Comparison of ENCODE assay signal across 18 cellular contexts in genomic region chr20:44912189-44912588, GRCh38. TPM values are rescaled to one million over a fixed set of nuclear protein-coding genes. Genes with fewer than 3 reads are reported as not detected.
DNase-seq lines count a peak whose midpoint lies in the region; ATAC-seq and TF ChIP-seq lines count a peak whose summit lies in the region.
"Had no signal": no experiment of that assay in that cellular context is flagged by ENCODE, and none has a peak within 500 bp of the region (broad histone marks: within the 10 kb centered on the region; RNA-seq: fewer than 3 reads in every experiment).

No MANE protein-coding gene starts in this region.

- peaks cover 0 to 42% (median 4%) of the 10 kb centered on the region in 3 donors for H3K36me3 Mint-ChIP-seq in CD8-positive, alpha-beta memory T cell
- H3K36me3 Mint-ChIP-seq in immature natural killer cell = peaks cover 0 to 11% (median 7%) of the 10 kb centered on the region in 3 donors
- peaks cover 33% of the 10 kb centered on the region for H3K36me3 Mint-ChIP-seq in activated CD8-positive, alpha-beta memory T cell treated with anti-CD3 and anti-CD28 coated beads, Interleukin-2, amount 10 ng/mL, durations not matched to agents 7 days and 5 days

- no peaks in the 10 kb centered on the region for H3K27me3 ChIP-seq in CD8-positive, alpha-beta memory T cell (ENCODE audit: insufficient read depth, low read length, poor library complexity, severe bottlenecking)
- H3K27me3 ChIP-seq in sigmoid colon = no peaks in the 10 kb centered on the region
- H3K27me3 ChIP-seq: cardiac muscle cell, SJSA1, transverse colon had no signal

- H3K9me3 ChIP-seq in CD8-positive, alpha-beta memory T cell (ENCODE audit: low read length) = no peaks in the 10 kb centered on the region
- H3K9me3 ChIP-seq in sigmoid colon = no peaks in the 10 kb centered on the region
- H3K9me3 ChIP-seq: SJSA1, transverse colon had no signal

- peak overlapping the region in 5 of 7 donors; percentile 19 to 63 (median 36) for H3K4me3 Mint-ChIP-seq in CD8-positive, alpha-beta memory T cell
- peak overlapping the region in 4 of 5 donors; percentile 3 to 64 (median 24) for H3K4me3 Mint-ChIP-seq in immature natural killer cell
- H3K4me3 Mint-ChIP-seq in activated CD8-positive, alpha-beta memory T cell treated with anti-CD3 and anti-CD28 coated beads, Interleukin-2, amount 10 ng/mL, durations not matched to agents 7 days and 5 days = no peak overlapping the region

- H3K36me3 ChIP-seq in CD8-positive, alpha-beta memory T cell (ENCODE audit: insufficient read depth, low read length) = peaks cover 3% of the 10 kb centered on the region
- peaks cover 0 to 13% (median 3%) of the 10 kb centered on the region in 4 donors for H3K36me3 ChIP-seq in sigmoid colon

- no peaks in the 10 kb centered on the region for H3K9me3 Mint-ChIP-seq in CD8-positive, alpha-beta memory T cell
- no peaks in the 10 kb centered on the region for H3K9me3 Mint-ChIP-seq in immature natural killer cell
- H3K9me3 Mint-ChIP-seq in activated CD8-positive, alpha-beta memory T cell treated with anti-CD3 and anti-CD28 coated beads, Interleukin-2, amount 10 ng/mL, durations not matched to agents 7 days and 5 days (ENCODE audit: low read depth) = no peaks in the 10 kb centered on the region
- H3K9me3 Mint-ChIP-seq: HFFc6 had no signal

- DNase-seq in CD8-positive, alpha-beta memory T cell = no peak
- DNase-seq in LNCaP clone FGC (ENCODE audit: low read depth) = no peak
- DNase-seq in immature natural killer cell = no peak
- DNase-seq in sigmoid colon = no peak
- no peak for DNase-seq in activated CD8-positive, alpha-beta memory T cell treated with anti-CD3 and anti-CD28 coated beads, Interleukin-2, amount 10 ng/mL, durations not matched to agents 7 days and 5 days
- DNase-seq: activated effector memory CD4-positive, alpha-beta T cell treated with Interleukin-2 at 50 U/mL for 16 hours; dermis blood vessel endothelial cell; foreskin fibroblast; NCI-H1694; posterior cingulate gyrus; stimulated activated naive CD8-positive, alpha-beta T cell treated with anti-CD3 and anti-CD28 coated beads, Interleukin-15, Interleukin-2, amounts not matched to agents 100 U/mL and 50 U/mL, for 24 hours; T-helper 9 cell; transverse colon had no signal

- no peak for TF ChIP-seq EP300 in sigmoid colon (IDR thresholded peaks at IDR 0.05)

- peaks cover 20 to 41% (median 22%) of the 10 kb centered on the region in 3 donors for H3K4me1 Mint-ChIP-seq in CD8-positive, alpha-beta memory T cell
- peaks cover 16 to 24% of the 10 kb centered on the region in 2 donors for H3K4me1 Mint-ChIP-seq in immature natural killer cell
- H3K4me1 Mint-ChIP-seq in activated CD8-positive, alpha-beta memory T cell treated with anti-CD3 and anti-CD28 coated beads, Interleukin-2, amount 10 ng/mL, durations not matched to agents 7 days and 5 days = peaks cover 46% of the 10 kb centered on the region

- intact Hi-C loops in sigmoid colon (cut with DNase I) = no loop called here

- 94% methylated on average over 2 of the region's 2 CpGs for WGBS in sigmoid colon, 2 donors

- POLR2A ChIA-PET in CD8-positive, alpha-beta memory T cell (lab: Charles Lee) = no interaction called here

- ATAC-seq in activated CD8-positive, alpha-beta memory T cell treated with anti-CD3 and anti-CD28 coated beads, Interleukin-2, amount 10 ng/mL, durations not matched to agents 7 days and 5 days = no peak
- ATAC-seq: activated CD4-positive, CD25-positive, alpha-beta regulatory T cell treated with anti-CD3 and anti-CD28 coated beads, Interleukin-2, amount 50 U/mL, for 24 hours; stimulated activated naive CD8-positive, alpha-beta T cell treated with anti-CD3 and anti-CD28 coated beads, Interleukin-15, Interleukin-2, amounts not matched to agents 100 U/mL and 50 U/mL, for 24 hours had no signal

- H3K27ac ChIP-seq in CD8-positive, alpha-beta memory T cell (ENCODE audit: low read depth, low read length) = no peak overlapping the region
- no peak overlapping the region for H3K27ac ChIP-seq in sigmoid colon
- H3K27ac ChIP-seq: cardiac muscle cell, SJSA1, skin epidermis, transverse colon had no signal

- TF ChIP-seq CTCF in LNCaP clone FGC (IDR thresholded peaks at IDR 0.05; ENCODE audit: control insufficient read depth, extremely low read depth, insufficient read depth) = no peak
- no peak for TF ChIP-seq CTCF in sigmoid colon (IDR thresholded peaks at IDR 0.05)

- peak overlapping the region in 2 of 8 donors; percentile 29 to 36 for H3K27ac Mint-ChIP-seq in CD8-positive, alpha-beta memory T cell
- H3K27ac Mint-ChIP-seq in immature natural killer cell = no peak overlapping the region
- H3K27ac Mint-ChIP-seq in activated CD8-positive, alpha-beta memory T cell treated with anti-CD3 and anti-CD28 coated beads, Interleukin-2, amount 10 ng/mL, durations not matched to agents 7 days and 5 days = no peak overlapping the region
- H3K27ac Mint-ChIP-seq: HFFc6 had no signal

- peaks cover 19% of the 10 kb centered on the region for H3K4me1 ChIP-seq in CD8-positive, alpha-beta memory T cell (ENCODE audit: insufficient read depth, low read length)
- peaks cover 0 to 17% (median 13%) of the 10 kb centered on the region in 4 donors for H3K4me1 ChIP-seq in sigmoid colon

- no peak overlapping the region for H3K4me3 ChIP-seq in CD8-positive, alpha-beta memory T cell (ENCODE audit: low read length)
- H3K4me3 ChIP-seq in LNCaP clone FGC (ENCODE audit: low read depth, low read length) (peak overlapping the region; percentile 74; the same call in 1 of the 2 replicates), sigmoid colon (no peak overlapping the region)
- H3K4me3 ChIP-seq: cardiac muscle cell, SJSA1, skin epidermis, transverse colon had no signal

- peaks cover 0 to 1% of the 10 kb centered on the region in 2 donors for H3K27me3 Mint-ChIP-seq in CD8-positive, alpha-beta memory T cell
- H3K27me3 Mint-ChIP-seq in immature natural killer cell (ENCODE audit: low read depth in 3 of 3) = peaks cover 2% of the 10 kb centered on the region in 3 donors
- H3K27me3 Mint-ChIP-seq in activated CD8-positive, alpha-beta memory T cell treated with anti-CD3 and anti-CD28 coated beads, Interleukin-2, amount 10 ng/mL, durations not matched to agents 7 days and 5 days = no peaks in the 10 kb centered on the region

- CTCF ChIA-PET in CD8-positive, alpha-beta memory T cell (lab: Charles Lee) = no interaction called here
- CTCF ChIA-PET in activated CD8-positive, alpha-beta memory T cell treated with anti-CD3 and anti-CD28 coated beads, Interleukin-2, amount 10 ng/mL, durations not matched to agents 7 days and 5 days (lab: Charles Lee) = no interaction called here

- no peak for TF ChIP-seq POLR2A in sigmoid colon (IDR thresholded peaks at IDR 0.05)

RNA-seq across cellular contexts. Expression of gene PABPC1L, which starts 2.3 kb away (rescaled TPM):
- total RNA-seq in CD8-positive, alpha-beta memory T cell = 10 to 100 TPM; 61.1 to 61.4 TPM
- polyA plus RNA-seq in CD8-positive, alpha-beta memory T cell = 1.3 TPM
- under 1 TPM in 1 of 3 donors, not detected in 2; 0.99 TPM for polyA plus RNA-seq in immature natural killer cell
- 10 to 100 TPM in 1 of 4 donors, 1 to 10 TPM in 3; 1.1 to 18.3 (median 6.4) TPM for total RNA-seq in sigmoid colon
- polyA plus RNA-seq in sigmoid colon = 10 to 100 TPM in 1 of 3 donors, 1 to 10 TPM in 2; 1.8 to 22.9 (median 4.4) TPM
- total RNA-seq in activated CD8-positive, alpha-beta memory T cell treated with anti-CD3 and anti-CD28 coated beads, Interleukin-2, amount 10 ng/mL, durations not matched to agents 7 days and 5 days = 100 to 1,000 TPM; 113 to 126 TPM

RNA-seq across cellular contexts. Expression of gene YWHAB, which starts 26.7 kb away (rescaled TPM):
- 100 to 1,000 TPM; 275 to 276 TPM for total RNA-seq in CD8-positive, alpha-beta memory T cell
- 661 TPM for polyA plus RNA-seq in CD8-positive, alpha-beta memory T cell
- polyA plus RNA-seq in immature natural killer cell = 100 to 1,000 TPM; 541 to 648 (median 556) TPM
- total RNA-seq in sigmoid colon = 100 to 1,000 TPM in 1 of 4 donors, 10 to 100 TPM in 3; 80.3 to 110 (median 89.8) TPM
- polyA plus RNA-seq in sigmoid colon = 100 to 1,000 TPM; 155 to 214 (median 180) TPM
- 100 to 1,000 TPM; 198 to 252 TPM for total RNA-seq in activated CD8-positive, alpha-beta memory T cell treated with anti-CD3 and anti-CD28 coated beads, Interleukin-2, amount 10 ng/mL, durations not matched to agents 7 days and 5 days

RNA-seq across cellular contexts. Expression of gene TOMM34, which starts 48.0 kb away (rescaled TPM):
- 10 to 100 TPM; 75.4 to 76.8 TPM for total RNA-seq in CD8-positive, alpha-beta memory T cell
- polyA plus RNA-seq in CD8-positive, alpha-beta memory T cell = 21.0 TPM
- 10 to 100 TPM; 13.4 to 30.0 (median 24.8) TPM for polyA plus RNA-seq in immature natural killer cell
- 1 to 10 TPM; 7.2 to 9.2 (median 8.3) TPM for total RNA-seq in sigmoid colon
- polyA plus RNA-seq in sigmoid colon = 10 to 100 TPM; 10.6 to 27.3 (median 15.6) TPM
- total RNA-seq in activated CD8-positive, alpha-beta memory T cell treated with anti-CD3 and anti-CD28 coated beads, Interleukin-2, amount 10 ng/mL, durations not matched to agents 7 days and 5 days = 10 to 100 TPM; 22.3 to 31.2 TPM

RNA-seq across cellular contexts. Expression of gene STK4, which starts 54.1 kb away (rescaled TPM):
- total RNA-seq in CD8-positive, alpha-beta memory T cell = 100 to 1,000 TPM; 200 to 210 TPM
- polyA plus RNA-seq in CD8-positive, alpha-beta memory T cell = 192 TPM
- polyA plus RNA-seq in immature natural killer cell (100 to 1,000 TPM; 122 to 256 (median 133) TPM), sigmoid colon (10 to 100 TPM in 1 of 3 donors, 1 to 10 TPM in 2; 6.0 to 25.7 (median 9.2) TPM)
- total RNA-seq in sigmoid colon = 10 to 100 TPM; 23.9 to 31.8 (median 28.1) TPM
- 100 to 1,000 TPM; 151 to 170 TPM for total RNA-seq in activated CD8-positive, alpha-beta memory T cell treated with anti-CD3 and anti-CD28 coated beads, Interleukin-2, amount 10 ng/mL, durations not matched to agents 7 days and 5 days
